In genomic region chr18:2644535-2644934, GRCh38 we compare ENCODE assay signal across 21 cellular contexts.
"Had no signal": no experiment of that assay in that cellular context is flagged by ENCODE, and none has a peak within 500 bp of the region (broad histone marks: within the 10 kb centered on the region; RNA-seq: fewer than 3 reads in every experiment).

No MANE protein-coding gene starts in this region.

- H3K36me3 ChIP-seq: cardiac muscle cell, esophagus muscularis mucosa, gastrocnemius medialis, left ventricle myocardium inferior, neural progenitor cell, sigmoid colon, thoracic aorta, upper lobe of left lung, WERI-Rb-1 had no signal

- H3K4me3 Mint-ChIP-seq: activated naive CD4-positive, alpha-beta T cell treated with anti-CD3 and anti-CD28 coated beads for 36 hours; naive thymus-derived CD8-positive, alpha-beta T cell; neural progenitor cell; stimulated activated naive B cell treated with anti-CD40 and anti-IgM and Interleukin-4, amounts not matched to agents 10 μg/mL and 1 μg/mL and 100 μg/mL, for 72 hours; T-helper 2 cell treated with Interferon-gamma antibody and Interleukin-4, amounts not matched to agents 5 μg/mL and 100 μg/mL, for 36 hours had no signal

- H3K9me3 ChIP-seq: esophagus muscularis mucosa, gastrocnemius medialis, left ventricle myocardium inferior, sigmoid colon, thoracic aorta, upper lobe of left lung had no signal

- H3K9ac ChIP-seq: neural progenitor cell had no signal

- H3K9me3 Mint-ChIP-seq: activated naive CD4-positive, alpha-beta T cell treated with anti-CD3 and anti-CD28 coated beads for 36 hours; naive thymus-derived CD8-positive, alpha-beta T cell; neural progenitor cell; stimulated activated naive B cell treated with anti-CD40 and anti-IgM and Interleukin-4, amounts not matched to agents 10 μg/mL and 1 μg/mL and 100 μg/mL, for 72 hours; T-helper 2 cell treated with Interferon-gamma antibody and Interleukin-4, amounts not matched to agents 5 μg/mL and 100 μg/mL, for 36 hours had no signal

- DNase-seq: activated CD4-positive, alpha-beta T cell treated with anti-CD3 and anti-CD28 coated beads, Interleukin-2, amount 50 U/mL, for 48 hours; activated effector memory CD4-positive, alpha-beta T cell treated with Interleukin-2 at 50 U/mL for 16 hours; activated naive CD4-positive, alpha-beta T cell treated with anti-CD3 and anti-CD28 coated beads for 36 hours; dermis blood vessel endothelial cell; gastrocnemius medialis; hippocampal formation; kidney glomerular epithelial cell; left ventricle myocardium inferior; naive thymus-derived CD8-positive, alpha-beta T cell; sigmoid colon; stimulated activated CD4-positive, alpha-beta T cell treated with anti-CD3 and anti-CD28 coated beads, Interleukin-15, amount 100 ng/mL, for 24 hours; stimulated activated naive B cell treated with anti-CD40 and anti-IgM and Interleukin-4, amounts not matched to agents 10 μg/mL and 1 μg/mL and 100 μg/mL, for 72 hours; upper lobe of left lung; WERI-Rb-1 had no signal

- H3K4me2 ChIP-seq: neural progenitor cell, smooth muscle cell had no signal

- H3K27me3 Mint-ChIP-seq: naive thymus-derived CD8-positive, alpha-beta T cell; stimulated activated naive B cell treated with anti-CD40 and anti-IgM and Interleukin-4, amounts not matched to agents 10 μg/mL and 1 μg/mL and 100 μg/mL, for 72 hours had no signal

- H3K4me3 ChIP-seq: cardiac muscle cell, esophagus muscularis mucosa, gastrocnemius medialis, left ventricle myocardium inferior, neural progenitor cell, sigmoid colon, smooth muscle cell, thoracic aorta, upper lobe of left lung had no signal

- H3K27me3 ChIP-seq: cardiac muscle cell, gastrocnemius medialis, neural progenitor cell, sigmoid colon, upper lobe of left lung had no signal

- H3K36me3 Mint-ChIP-seq: naive thymus-derived CD8-positive, alpha-beta T cell; neural progenitor cell; stimulated activated naive B cell treated with anti-CD40 and anti-IgM and Interleukin-4, amounts not matched to agents 10 μg/mL and 1 μg/mL and 100 μg/mL, for 72 hours had no signal

- H3K27ac ChIP-seq: cardiac muscle cell, esophagus muscularis mucosa, gastrocnemius medialis, left ventricle myocardium inferior, neural progenitor cell, sigmoid colon, thoracic aorta, upper lobe of left lung, WERI-Rb-1 had no signal

- H3K27ac Mint-ChIP-seq: activated naive CD4-positive, alpha-beta T cell treated with anti-CD3 and anti-CD28 coated beads for 36 hours; naive thymus-derived CD8-positive, alpha-beta T cell; neural progenitor cell; stimulated activated naive B cell treated with anti-CD40 and anti-IgM and Interleukin-4, amounts not matched to agents 10 μg/mL and 1 μg/mL and 100 μg/mL, for 72 hours; T-helper 2 cell treated with Interferon-gamma antibody and Interleukin-4, amounts not matched to agents 5 μg/mL and 100 μg/mL, for 36 hours had no signal

- H2AFZ ChIP-seq: neural progenitor cell had no signal

- ATAC-seq: gastrocnemius medialis; naive thymus-derived CD8-positive, alpha-beta T cell; SK-N-SH treated with all-trans-retinoic acid at 6 μM for 48 hours; stimulated activated naive B cell treated with anti-CD40 and anti-IgM and Interleukin-4, amounts not matched to agents 10 μg/mL and 1 μg/mL and 100 μg/mL, for 72 hours had no signal

- H3K4me1 ChIP-seq: gastrocnemius medialis, neural progenitor cell, sigmoid colon had no signal
